11 cellular contexts compared by ENCODE assay signal in genomic region chr18:68797901-68798300, GRCh38. TPM values are rescaled to one million over a fixed set of nuclear protein-coding genes. Genes with fewer than 3 reads are reported as not detected.
A peak's percentile ranks its signal among the peaks of the same experiment; 100 is the strongest.
DNase-seq lines count a peak whose midpoint lies in the region; ATAC-seq, FAIRE-seq and TF ChIP-seq lines count a peak whose summit lies in the region.
"Had no signal": no experiment of that assay in that cellular context is flagged by ENCODE, and none has a peak within 500 bp of the region (broad histone marks: within the 10 kb centered on the region; RNA-seq: fewer than 3 reads in every experiment).

Gene CCDC102B (plus strand): TSS chr18:68798080. CDS start chr18:68836764, 38,684 bp downstream.

- no peaks in the 10 kb centered on the region for H3K36me3 ChIP-seq in BLaER1 treated with 17β-estradiol and CSF1 and Interleukin-3, amounts not matched to agents 10 nM and 100 nM
- no peaks in the 10 kb centered on the region for H3K36me3 ChIP-seq in endothelial cell of umbilical vein (ENCODE audit: control insufficient read depth in 2 of 2, extremely low read depth in 1 of 2, insufficient read depth in 2 of 2, low read length in 2 of 2)

- CTCF ChIA-PET in endothelial cell of umbilical vein (lab: Charles Lee): no interaction called here

- H3K9me3 Mint-ChIP-seq in activated T-cell treated with anti-CD3 and anti-CD28 coated beads, Interleukin-2, amount 50 U/mL, for 24 hours: no peaks in the 10 kb centered on the region

- H3K79me2 ChIP-seq in endothelial cell of umbilical vein (ENCODE audit: control insufficient read depth, insufficient read depth, low read length): no peaks in the 10 kb centered on the region

- FAIRE-seq in endothelial cell of umbilical vein (lab: Jason Lieb, UNC): peak; percentile 46
- FAIRE-seq: RCC 7860 had no signal

- H3K4me1 ChIP-seq in BLaER1 treated with 17β-estradiol and CSF1 and Interleukin-3, amounts not matched to agents 10 nM and 100 nM: peaks cover 6 to 23% (median 17%) of the 10 kb centered on the region in 10 experiments; a peak in 19 of 20 replicates
- peaks cover 8% of the 10 kb centered on the region for H3K4me1 ChIP-seq in endothelial cell of umbilical vein (ENCODE audit: control insufficient read depth, extremely low read depth, insufficient read depth, low read length)

- no TSS peak for BruUV-seq in endothelial cell of umbilical vein (replicated peaks; lab: Mats Ljungman, UMichigan)

- TF ChIP-seq CTCF in endothelial cell of umbilical vein (IDR thresholded peaks at IDR 0.05; ENCODE audit: extremely low read depth in 1 of 2, insufficient read depth in 1 of 2, low read depth in 1 of 2, low read length in 2 of 2): no peak

- ATAC-seq in HG03097 (IDR thresholded peaks at IDR 0.05; ENCODE audit: low FRiP score, unreplicated experiment): no peak
- no peak for ATAC-seq in left colon
- ATAC-seq in HG03025 (IDR thresholded peaks at IDR 0.05; ENCODE audit: low FRiP score, unreplicated experiment): no peak

- no peaks in the 10 kb centered on the region for H3K27me3 ChIP-seq in BLaER1 treated with 17β-estradiol and CSF1 and Interleukin-3, amounts not matched to agents 10 nM and 100 nM
- H3K27me3 ChIP-seq in endothelial cell of umbilical vein (ENCODE audit: control insufficient read depth in 2 of 2, insufficient read depth in 2 of 2, low read length in 2 of 2): no peaks in the 10 kb centered on the region

- peak within 1 kb of the TSS; percentile 75 for H2AFZ ChIP-seq in endothelial cell of umbilical vein (ENCODE audit: low read depth, low read length)

- peak within 1 kb of the TSS; percentile 29 to 76 (median 60) for H3K4me2 ChIP-seq in BLaER1 treated with 17β-estradiol and CSF1 and Interleukin-3, amounts not matched to agents 10 nM and 100 nM
- peak within 1 kb of the TSS; percentile 22 for H3K4me2 ChIP-seq in endothelial cell of umbilical vein (ENCODE audit: insufficient read depth, low read length)

- no peak within 1 kb of the TSS for H3K27ac Mint-ChIP-seq in activated T-cell treated with anti-CD3 and anti-CD28 coated beads, Interleukin-2, amount 50 U/mL, for 24 hours

- no peaks in the 10 kb centered on the region for H3K36me3 Mint-ChIP-seq in activated T-cell treated with anti-CD3 and anti-CD28 coated beads, Interleukin-2, amount 50 U/mL, for 24 hours (ENCODE audit: low read depth)

- POLR2A ChIA-PET in endothelial cell of umbilical vein (lab: Charles Lee): no interaction called here

- DNase-seq in NCI-H146 treated with DMSO at 0.1 percent for 48 hours (lab: John Stamatoyannopoulos, UW; ENCODE audit: unreplicated experiment): peak; percentile 25
- DNase-seq in endothelial cell of umbilical vein (ENCODE audit: low read depth, low spot score): peak; percentile 57
- DNase-seq in posterior vena cava (ENCODE audit: low spot score): no peak
- no peak for DNase-seq in left colon
- no peak for DNase-seq in activated T-cell treated with anti-CD3 and anti-CD28 coated beads, Interleukin-2, amount 50 U/mL, for 24 hours
- DNase-seq: activated CD4-positive, alpha-beta T cell treated with anti-CD3 and anti-CD28 coated beads for 4 hours; amniotic stem cell had no signal

- no peaks in the 10 kb centered on the region for H3K9me1 ChIP-seq in endothelial cell of umbilical vein (replicated peaks; ENCODE audit: control insufficient read depth, extremely low read depth, insufficient read depth, low read length)

- dilution Hi-C loops in endothelial cell of umbilical vein (cut with MboI; ENCODE audit: extremely low pct_ligation_motif_present, low sequenced_read_pairs): no loop called here

- TF ChIP-seq POLR2A in endothelial cell of umbilical vein (IDR thresholded peaks at IDR 0.05; ENCODE audit: low read depth, low read length): no peak

- peak within 1 kb of the TSS in 3 of 11 experiments; percentile 2 to 50 (median 45); a peak in 4 of 22 replicates for H3K27ac ChIP-seq in BLaER1 treated with 17β-estradiol and CSF1 and Interleukin-3, amounts not matched to agents 10 nM and 100 nM
- no peak within 1 kb of the TSS for H3K27ac ChIP-seq in endothelial cell of umbilical vein (ENCODE audit: insufficient read depth, low read depth, low read length)

- no peaks in the 10 kb centered on the region for H3K4me1 Mint-ChIP-seq in activated T-cell treated with anti-CD3 and anti-CD28 coated beads, Interleukin-2, amount 50 U/mL, for 24 hours (ENCODE audit: low read depth)

- no peaks in the 10 kb centered on the region for H3K27me3 Mint-ChIP-seq in activated T-cell treated with anti-CD3 and anti-CD28 coated beads, Interleukin-2, amount 50 U/mL, for 24 hours

- no peaks in the 10 kb centered on the region for H3K9me3 ChIP-seq in BLaER1 treated with 17β-estradiol and CSF1 and Interleukin-3, amounts not matched to agents 10 nM and 100 nM (replicated peaks in 1 of 11)
- no peaks in the 10 kb centered on the region for H3K9me3 ChIP-seq in endothelial cell of umbilical vein (replicated peaks; ENCODE audit: control insufficient read depth, insufficient read depth, low read length)

- intact Hi-C loops in endothelial cell of umbilical vein (cut with micrococcal nuclease) (no loop called here), posterior vena cava (cut with DNase I) (no loop called here), left colon (cut with DNase I, micrococcal nuclease) (no loop called here)

- H4K20me1 ChIP-seq in BLaER1 treated with 17β-estradiol and CSF1 and Interleukin-3, amounts not matched to agents 10 nM and 100 nM: no peaks in the 10 kb centered on the region
- H4K20me1 ChIP-seq in endothelial cell of umbilical vein (replicated peaks; ENCODE audit: control insufficient read depth, extremely low read depth, insufficient read depth, low read length): no peaks in the 10 kb centered on the region

- H3K4me3 ChIP-seq in BLaER1 treated with 17β-estradiol and CSF1 and Interleukin-3, amounts not matched to agents 10 nM and 100 nM: no peak within 1 kb of the TSS
- H3K4me3 ChIP-seq in endothelial cell of umbilical vein (replicated peaks in 1 of 3; ENCODE audit: insufficient read depth in 1 of 3, low read depth in 1 of 3, low read length in 3 of 3): no peak within 1 kb of the TSS

- no peak within 1 kb of the TSS for H3K9ac ChIP-seq in BLaER1 treated with 17β-estradiol and CSF1 and Interleukin-3, amounts not matched to agents 10 nM and 100 nM
- no peak within 1 kb of the TSS for H3K9ac ChIP-seq in endothelial cell of umbilical vein (replicated peaks; ENCODE audit: extremely low read depth, insufficient read depth, low read length)

- H3K4me3 Mint-ChIP-seq in activated T-cell treated with anti-CD3 and anti-CD28 coated beads, Interleukin-2, amount 50 U/mL, for 24 hours: no peak within 1 kb of the TSS

TF ChIP-seq in endothelial cell of umbilical vein, 7 proteins besides CTCF, POLR2A, EP300 and RAD21:
- TF ChIP-seq EZH2 (IDR thresholded peaks at IDR 0.05; ENCODE audit: borderline replicate concordance, low read depth, low read length, severe bottlenecking) (no peak), JUN (IDR thresholded peaks at IDR 0.05; ENCODE audit: borderline replicate concordance, insufficient read depth, insufficient read length, low read depth) (no peak), MYC (IDR thresholded peaks at IDR 0.05; ENCODE audit: low read depth, low read length) (no peak), GATA2 (IDR thresholded peaks at IDR 0.05; ENCODE audit: insufficient read depth, insufficient read length, low read depth, low read length) (no peak), MAX (IDR thresholded peaks at IDR 0.05; ENCODE audit: insufficient read depth, insufficient read length) (no peak), FOS (IDR thresholded peaks at IDR 0.05; ENCODE audit: borderline replicate concordance, insufficient read depth, low read length) (no peak), POLR2AphosphoS5 (IDR thresholded peaks at IDR 0.05; ENCODE audit: insufficient read depth, low read depth, low read length) (no peak)
TF ChIP-seq in endothelial cell of umbilical vein: peak in this region for 0.

RNA-seq across cellular contexts. Expression of gene CCDC102B, which starts in this region (rescaled TPM):
- total RNA-seq in endothelial cell of umbilical vein (0.62 and 1.3 TPM in 2 replicates), posterior vena cava (10 to 100 TPM; 10.4 to 22.7 TPM), left colon (1 to 10 TPM; 2.7 to 5.2 TPM)
- polyA plus RNA-seq in endothelial cell of umbilical vein: 0.21 and 0.35 TPM in 2 replicates
- polyA plus RNA-seq in endothelial cell of umbilical vein (2011; cell fraction: cytosol; rRNA removed): 0.44 and 0.58 TPM in 2 replicates
- 0.45 and 0.76 TPM in 2 replicates for polyA plus RNA-seq in endothelial cell of umbilical vein (2011; cell fraction: nucleus; rRNA removed)
- polyA plus RNA-seq in endothelial cell of umbilical vein (2012): 0.86 and 0.99 TPM in 2 replicates
- polyA minus RNA-seq in endothelial cell of umbilical vein: 0.78 and 2.1 TPM in 2 replicates
- not detected for polyA minus RNA-seq in endothelial cell of umbilical vein (2011; cell fraction: cytosol; rRNA and poly(A)+ RNA removed)
- 2.0 and 2.9 TPM in 2 replicates for polyA minus RNA-seq in endothelial cell of umbilical vein (2011; cell fraction: nucleus; rRNA and poly(A)+ RNA removed)

Comparison
In these comparisons a context has a peak if more than half of its experiments do, and no peak if none do; other contexts are left out.
1. DNase-seq: peak in NCI-H146 treated with DMSO at 0.1 percent for 48 hours (single experiment) and endothelial cell of umbilical vein (single experiment); none in posterior vena cava (single experiment), left colon (0 of 2) and activated T-cell treated with anti-CD3 and anti-CD28 coated beads, Interleukin-2, amount 50 U/mL, for 24 hours (single experiment).